ENCODE assay signal across 1 cellular context in the genomic region with DNA sequence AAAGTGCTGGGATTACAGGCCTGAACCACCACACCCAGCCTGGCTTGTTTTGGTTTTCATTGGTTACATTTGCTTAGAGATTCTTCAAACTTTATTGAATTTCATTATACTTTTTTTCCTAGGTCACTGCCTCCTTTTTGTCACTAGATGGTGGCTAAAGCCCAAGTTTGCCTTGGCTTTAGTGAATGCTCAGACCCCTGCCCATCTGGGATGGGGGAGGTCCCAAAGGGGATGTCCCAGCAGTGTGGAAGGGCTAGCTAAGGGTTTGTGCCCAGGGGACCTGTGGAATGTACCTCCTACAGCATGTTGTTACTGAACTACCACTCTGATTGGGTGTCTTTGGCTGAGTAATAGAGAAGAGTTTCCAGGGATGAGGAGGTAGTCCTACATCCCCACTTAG.
TF ChIP-seq lines count a peak whose summit lies in the region.

No MANE protein-coding gene starts in this region.

TF ChIP-seq in H1, 55 proteins besides CTCF, POLR2A, EP300 and RAD21 (continued from another document):
- TF ChIP-seq FOSL1 (IDR thresholded peaks at IDR 0.05; ENCODE audit: insufficient read depth, low read depth, low read length) = no peak
- no peak for TF ChIP-seq E2F6 (IDR thresholded peaks at IDR 0.05)
- no peak for TF ChIP-seq BRCA1 (IDR thresholded peaks at IDR 0.05; ENCODE audit: low read depth, low read length)
- TF ChIP-seq, protein P1, sequence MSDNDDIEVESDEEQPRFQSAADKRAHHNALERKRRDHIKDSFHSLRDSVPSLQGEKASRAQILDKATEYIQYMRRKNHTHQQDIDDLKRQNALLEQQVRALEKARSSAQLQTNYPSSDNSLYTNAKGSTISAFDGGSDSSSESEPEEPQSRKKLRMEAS (IDR thresholded peaks at IDR 0.05) = no peak
- no peak for TF ChIP-seq CHD1 (IDR thresholded peaks at IDR 0.05; ENCODE audit: low read depth, low read length)
- TF ChIP-seq RBBP5 (IDR thresholded peaks at IDR 0.05; ENCODE audit: borderline replicate concordance, low read depth, low read length) = no peak
- no peak for TF ChIP-seq GTF2F1 (IDR thresholded peaks at IDR 0.05; ENCODE audit: borderline replicate concordance, low read depth, low read length)
